Comparison of ENCODE assay signal across 9 cellular contexts in the genomic region with DNA sequence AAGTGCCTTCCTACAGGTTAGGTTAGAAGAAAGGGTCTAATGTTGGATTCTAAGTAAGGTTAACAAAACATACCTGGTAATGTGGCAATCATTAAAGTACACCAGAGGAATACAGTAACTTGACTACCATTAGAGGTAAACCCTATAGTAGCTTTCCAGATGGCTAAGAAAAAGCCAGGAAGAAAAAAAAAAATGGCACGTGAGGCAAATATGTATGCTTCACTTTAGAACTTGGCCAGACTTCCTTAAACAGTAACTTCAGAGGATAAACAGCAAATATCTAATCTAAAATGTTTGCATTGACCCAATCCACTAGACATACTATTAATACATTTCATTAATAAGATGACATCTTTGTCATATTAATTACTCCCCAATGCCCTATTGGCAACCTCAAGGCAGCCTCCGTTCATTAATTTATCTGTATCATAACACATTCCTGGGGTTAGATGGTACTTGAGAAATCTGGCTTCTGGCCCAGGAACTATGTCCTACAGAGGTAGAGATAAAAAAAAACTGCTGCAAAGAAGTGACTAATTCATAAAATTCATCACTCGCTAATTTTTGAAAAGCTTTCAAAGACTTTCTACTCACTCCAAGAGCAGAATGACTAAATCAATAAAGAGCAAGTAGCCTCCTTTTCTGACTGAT. TPM values are rescaled to one million over a fixed set of nuclear protein-coding genes. Genes with fewer than 3 reads are reported as not detected.
DNase-seq lines count a peak whose midpoint lies in the region; ATAC-seq and TF ChIP-seq lines count a peak whose summit lies in the region.
"Had no signal": no experiment of that assay in that cellular context is flagged by ENCODE, and none has a peak within 500 bp of the region (broad histone marks: within the 10 kb centered on the region; RNA-seq: fewer than 3 reads in every experiment).

No MANE protein-coding gene starts in this region.

- peaks cover 10% of the 10 kb centered on the region; the same call in 1 of the 2 replicates for H3K36me3 ChIP-seq in Karpas-422 (ENCODE audit: insufficient read depth, low read length)

- H3K27me3 ChIP-seq in Karpas-422 (ENCODE audit: low read length): no peaks in the 10 kb centered on the region

- DNase-seq in DMS79 treated with DMSO at 0.1 percent for 48 hours (lab: John Stamatoyannopoulos, UW): peak; percentile 58
- no peak for DNase-seq in Karpas-422
- peak; percentile 77 to 84 for DNase-seq in cardiac fibroblast (ENCODE audit: low read depth in 2 of 2)
- DNase-seq in non-pigmented ciliary epithelial cell (ENCODE audit: low read depth): peak; percentile 48
- DNase-seq in GM13977 (ENCODE audit: low spot score): no peak
- DNase-seq: NCI-H1048, SHP77 had no signal

- in situ Hi-C loops in GM13977 (cut with MboI; ENCODE audit: low pct_unique_long_range_greater_than_20kb, low sequenced_read_pairs, unreplicated experiment): no loop called here

- peak overlapping the region; percentile 11 for H3K4me2 ChIP-seq in Karpas-422 (ENCODE audit: low read depth, low read length, poor library complexity, severe bottlenecking)

- peaks cover 24% of the 10 kb centered on the region for H3K4me1 ChIP-seq in Karpas-422 (ENCODE audit: low read length)

- H3K9ac ChIP-seq in Karpas-422 (ENCODE audit: low read length): no peak overlapping the region

- no peaks in the 10 kb centered on the region for H3K9me2 ChIP-seq in Karpas-422 (replicated peaks; ENCODE audit: insufficient read depth, low read length)

- H3K27ac ChIP-seq in Karpas-422 (ENCODE audit: low read length): no peak overlapping the region

- no peaks in the 10 kb centered on the region for H3K9me3 ChIP-seq in Karpas-422 (ENCODE audit: low read length)

- H3K79me2 ChIP-seq in Karpas-422 (ENCODE audit: low read length): peaks cover 94% of the 10 kb centered on the region

- H2AFZ ChIP-seq in Karpas-422 (ENCODE audit: low read length): no peak overlapping the region

- H4K20me1 ChIP-seq in Karpas-422 (ENCODE audit: insufficient read depth, low read depth, low read length): no peaks in the 10 kb centered on the region

- no peak overlapping the region for H3K4me3 ChIP-seq in Karpas-422 (ENCODE audit: low read length)
- H3K4me3 ChIP-seq in cardiac fibroblast (replicated peaks in 1 of 2; ENCODE audit: low read depth in 2 of 2, low read length in 2 of 2): no peak overlapping the region

- TF ChIP-seq CTCF in cardiac fibroblast (IDR thresholded peaks at IDR 0.05; ENCODE audit: low read depth, low read length) (no peak), GM13977 (IDR thresholded peaks at IDR 0.05; ENCODE audit: extremely low read depth, insufficient read depth, missing control alignments) (no peak)

- no peak for ATAC-seq in HG03520 (IDR thresholded peaks at IDR 0.05; ENCODE audit: unreplicated experiment)
- ATAC-seq in HG03571 (IDR thresholded peaks at IDR 0.05; ENCODE audit: unreplicated experiment): no peak

RNA-seq across cellular contexts. Expression of gene DCAF8, which starts 5.8 kb away (rescaled TPM):
- total RNA-seq in Karpas-422 (2014; rRNA removed; shearing (Covaris generic); ENCODE audit: low replicate concordance): 89.7 and 132 TPM in 2 replicates

RNA-seq across cellular contexts. Expression of gene PEX19, which starts 28.4 kb away (rescaled TPM):
- 27.1 and 29.3 TPM in 2 replicates for total RNA-seq in Karpas-422 (2014; rRNA removed; shearing (Covaris generic); ENCODE audit: low replicate concordance)

RNA-seq across cellular contexts. Expression of gene PEA15, which starts 51.3 kb away (rescaled TPM):
- 40.1 and 69.1 TPM in 2 replicates for total RNA-seq in Karpas-422 (2014; rRNA removed; shearing (Covaris generic); ENCODE audit: low replicate concordance)

Comparison
In these comparisons a context has a peak if more than half of its experiments do, and no peak if none do; other contexts are left out.
1. DNase-seq: peak in DMS79 treated with DMSO at 0.1 percent for 48 hours (single experiment), cardiac fibroblast (2 of 2) and non-pigmented ciliary epithelial cell (single experiment); none in Karpas-422 (single experiment) and GM13977 (single experiment).